17 cellular contexts compared by ENCODE assay signal in genomic region chr1:117008675-117009074, GRCh38. TPM values are rescaled to one million over a fixed set of nuclear protein-coding genes. Genes with fewer than 3 reads are reported as not detected.
A peak's percentile ranks its signal among the peaks of the same experiment; 100 is the strongest.
DNase-seq lines count a peak whose midpoint lies in the region; TF ChIP-seq lines count a peak whose summit lies in the region.
"Had no signal": no experiment of that assay in that cellular context is flagged by ENCODE, and none has a peak within 500 bp of the region (broad histone marks: within the 10 kb centered on the region; RNA-seq: fewer than 3 reads in every experiment).

No MANE protein-coding gene starts in this region.

- no peaks in the 10 kb centered on the region for H3K36me3 ChIP-seq in neural progenitor cell

- H3K4me2 ChIP-seq in neural progenitor cell = no peak overlapping the region

- H3K9me3 Mint-ChIP-seq in activated naive CD4-positive, alpha-beta T cell treated with anti-CD3 and anti-CD28 coated beads for 36 hours = no peaks in the 10 kb centered on the region
- H3K9me3 Mint-ChIP-seq in activated naive CD8-positive, alpha-beta T cell treated with anti-CD3 and anti-CD28 coated beads for 36 hours = no peaks in the 10 kb centered on the region
- H3K9me3 Mint-ChIP-seq in neural progenitor cell = no peaks in the 10 kb centered on the region
- H3K9me3 Mint-ChIP-seq: activated T-helper 2 cell treated with anti-CD3 and anti-CD28 coated beads, Interferon-gamma antibody, Interleukin-2, Interleukin-4, amounts not matched to agents 10 μg/mL and 5 μg/mL and 100 μg/mL, durations not matched to agents 14 hours and 24 hours and 36 hours had no signal

- H4K20me1 ChIP-seq in neural progenitor cell (ENCODE audit: low read depth) = no peaks in the 10 kb centered on the region

- peak overlapping the region; percentile 33 for H3K4me3 Mint-ChIP-seq in activated naive CD4-positive, alpha-beta T cell treated with anti-CD3 and anti-CD28 coated beads for 36 hours
- no peak overlapping the region for H3K4me3 Mint-ChIP-seq in activated naive CD8-positive, alpha-beta T cell treated with anti-CD3 and anti-CD28 coated beads for 36 hours
- no peak overlapping the region for H3K4me3 Mint-ChIP-seq in neural progenitor cell

- CTCF ChIA-PET in activated naive CD4-positive, alpha-beta T cell treated with anti-CD3 and anti-CD28 coated beads for 36 hours (lab: Charles Lee) = interaction anchor here (0.7 to 1.5 kb wide), 6 partner anchors 40 to 284 kb away, joined by 3 to 5 read pairs (median 4); no protein-coding TSS in a partner anchor

- DNase-seq in activated naive CD4-positive, alpha-beta T cell treated with anti-CD3 and anti-CD28 coated beads for 36 hours = no peak
- no peak for DNase-seq in activated naive CD4-positive, alpha-beta T cell (lab: John Stamatoyannopoulos, UW)
- DNase-seq in LHCN-M2 (ENCODE audit: low read depth) (peak; percentile 43), neural progenitor cell (ENCODE audit: low spot score) (no peak), amniotic stem cell (lab: John Stamatoyannopoulos, UW) (no peak), NCI-H146 (lab: John Stamatoyannopoulos, UW) (no peak), foreskin fibroblast (no peak)
- DNase-seq in activated naive CD8-positive, alpha-beta T cell treated with anti-CD3 and anti-CD28 coated beads for 36 hours = no peak
- DNase-seq: Calu3, GOT3, mesendoderm, NCI-H187, right cardiac atrium, SHP77, T-helper 9 cell had no signal

- H3K27me3 Mint-ChIP-seq in activated naive CD4-positive, alpha-beta T cell treated with anti-CD3 and anti-CD28 coated beads for 36 hours (ENCODE audit: low read depth) = no peaks in the 10 kb centered on the region
- no peaks in the 10 kb centered on the region for H3K27me3 Mint-ChIP-seq in activated naive CD8-positive, alpha-beta T cell treated with anti-CD3 and anti-CD28 coated beads for 36 hours
- no peaks in the 10 kb centered on the region for H3K27me3 Mint-ChIP-seq in neural progenitor cell (ENCODE audit: insufficient read depth, low read depth)

- no peaks in the 10 kb centered on the region for H3F3A ChIP-seq in neural progenitor cell (ENCODE audit: low read depth)

- H3K9ac ChIP-seq in neural progenitor cell = no peak overlapping the region

- H3K9me3 ChIP-seq in neural progenitor cell (ENCODE audit: low read depth) = no peaks in the 10 kb centered on the region

- no peaks in the 10 kb centered on the region for H3K27me3 ChIP-seq in neural progenitor cell

- H3K36me3 Mint-ChIP-seq in activated naive CD4-positive, alpha-beta T cell treated with anti-CD3 and anti-CD28 coated beads for 36 hours (ENCODE audit: low read depth) = no peaks in the 10 kb centered on the region
- peaks cover 8% of the 10 kb centered on the region for H3K36me3 Mint-ChIP-seq in activated naive CD8-positive, alpha-beta T cell treated with anti-CD3 and anti-CD28 coated beads for 36 hours
- no peaks in the 10 kb centered on the region for H3K36me3 Mint-ChIP-seq in neural progenitor cell

- peak overlapping the region; percentile 72 for H3K27ac Mint-ChIP-seq in activated naive CD4-positive, alpha-beta T cell treated with anti-CD3 and anti-CD28 coated beads for 36 hours
- peak overlapping the region; percentile 55 for H3K27ac Mint-ChIP-seq in activated naive CD8-positive, alpha-beta T cell treated with anti-CD3 and anti-CD28 coated beads for 36 hours
- H3K27ac Mint-ChIP-seq in neural progenitor cell = no peak overlapping the region
- H3K27ac Mint-ChIP-seq: activated T-helper 2 cell treated with anti-CD3 and anti-CD28 coated beads, Interferon-gamma antibody, Interleukin-2, Interleukin-4, amounts not matched to agents 10 μg/mL and 5 μg/mL and 100 μg/mL, durations not matched to agents 14 hours and 24 hours and 36 hours had no signal

- H3K4me3 ChIP-seq in neural progenitor cell (no peak overlapping the region), foreskin fibroblast (ENCODE audit: low read depth in 1 of 2, low read length in 2 of 2) (no peak overlapping the region)

- intact Hi-C loops in activated naive CD4-positive, alpha-beta T cell treated with anti-CD3 and anti-CD28 coated beads for 36 hours (cut with micrococcal nuclease) = loop anchor here (1.0 to 10.0 kb wide), 6 partner anchors 22 to 649 kb away; partner anchors contain the start of gene MAN1A2

- TF ChIP-seq CTCF in neural progenitor cell (IDR thresholded peaks at IDR 0.05) (peak; percentile 16), foreskin fibroblast (IDR thresholded peaks at IDR 0.05; ENCODE audit: low read depth, low read length) (no peak)

- no peaks in the 10 kb centered on the region for H3K79me2 ChIP-seq in neural progenitor cell (ENCODE audit: low read depth)

- no peak overlapping the region for H3K27ac ChIP-seq in neural progenitor cell

- H2AFZ ChIP-seq in neural progenitor cell (replicated peaks) = no peak overlapping the region

- H3K4me1 ChIP-seq in neural progenitor cell = peaks cover 5% of the 10 kb centered on the region

- H3K4me1 Mint-ChIP-seq in activated naive CD4-positive, alpha-beta T cell treated with anti-CD3 and anti-CD28 coated beads for 36 hours (ENCODE audit: low read depth) = peaks cover 59% of the 10 kb centered on the region
- H3K4me1 Mint-ChIP-seq in activated naive CD8-positive, alpha-beta T cell treated with anti-CD3 and anti-CD28 coated beads for 36 hours = peaks cover 36% of the 10 kb centered on the region
- H3K4me1 Mint-ChIP-seq in neural progenitor cell = peaks cover 6% of the 10 kb centered on the region

RNA-seq across cellular contexts. Expression of gene CD101, which starts 7.1 kb away (rescaled TPM):
- total RNA-seq in activated naive CD4-positive, alpha-beta T cell treated with anti-CD3 and anti-CD28 coated beads for 36 hours = 1 to 10 TPM in 1 of 2 experiments, under 1 TPM in 1; 0.83 to 1.1 TPM
- total RNA-seq in LHCN-M2 (2014; rRNA removed) = 0.40 and 0.83 TPM in 2 replicates
- 0.26 TPM for polyA plus RNA-seq in LHCN-M2 (2012)
- total RNA-seq in activated naive CD8-positive, alpha-beta T cell treated with anti-CD3 and anti-CD28 coated beads for 36 hours = under 1 TPM; 0.12 to 0.47 TPM
- 0.28 and 0.41 TPM in 2 replicates for total RNA-seq in neural progenitor cell (ENCODE audit: low replicate concordance)
- total RNA-seq: fibroblast of lung had no signal
- polyA plus RNA-seq: fibroblast of lung had no signal

RNA-seq across cellular contexts. Expression of gene TTF2, which starts 51.5 kb away (rescaled TPM):
- 100 to 1,000 TPM; 113 to 122 TPM for total RNA-seq in activated naive CD4-positive, alpha-beta T cell treated with anti-CD3 and anti-CD28 coated beads for 36 hours
- total RNA-seq in LHCN-M2 (2014; rRNA removed) = 22.8 and 26.2 TPM in 2 replicates
- polyA plus RNA-seq in LHCN-M2 (2012) = 9.2 TPM
- 100 to 1,000 TPM; 118 to 124 TPM for total RNA-seq in activated naive CD8-positive, alpha-beta T cell treated with anti-CD3 and anti-CD28 coated beads for 36 hours
- 36.1 and 38.2 TPM in 2 replicates for total RNA-seq in neural progenitor cell (ENCODE audit: low replicate concordance)
